Comparison of ENCODE assay signal across 34 cellular contexts in the genomic region with DNA sequence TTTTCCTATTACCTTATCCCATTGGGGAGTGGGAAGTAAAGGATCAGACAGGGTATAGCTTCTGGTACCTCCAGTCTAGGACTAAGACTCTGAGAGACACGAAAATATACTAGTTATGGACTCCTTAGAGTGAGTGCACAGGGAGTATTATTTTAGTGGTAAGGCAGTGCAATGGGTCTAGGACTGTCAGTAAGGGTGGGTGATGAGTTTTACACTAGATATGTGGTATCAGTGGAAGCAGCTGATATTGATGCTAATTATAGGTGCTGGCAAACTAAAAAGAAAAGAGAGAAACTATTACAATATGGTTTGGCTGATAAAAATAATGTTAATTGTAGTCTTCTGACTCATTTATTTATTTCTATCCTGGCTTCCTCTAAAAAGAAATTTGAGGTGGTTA.
"Had no signal": no experiment of that assay in that cellular context is flagged by ENCODE, and none has a peak within 500 bp of the region (broad histone marks: within the 10 kb centered on the region; RNA-seq: fewer than 3 reads in every experiment).

No MANE protein-coding gene starts in this region.

- H3K4me3 Mint-ChIP-seq: activated B cell treated with CpG ODN at 0.5 μM for 24 hours; activated CD8-positive, alpha-beta T cell treated with anti-CD3 and anti-CD28 coated beads for 36 hours; activated naive CD4-positive, alpha-beta T cell treated with anti-CD3 and anti-CD28 coated beads, Interleukin-2, amount 10 ng/mL, durations not matched to agents 7 days and 5 days; activated naive CD8-positive, alpha-beta T cell treated with anti-CD3 and anti-CD28 coated beads, Interleukin-2, amount 10 ng/mL, durations not matched to agents 7 days and 5 days; activated T-helper 1 cell treated with anti-CD3 and anti-CD28 coated beads, Interleukin-12 subunit alpha, Interleukin-12 subunit beta, Interleukin-2, Interleukin-4 antibody, amounts not matched to agents 30 ng/mL and 10 ng/mL and 1 ng/mL, durations not matched to agents 14 hours and 24 hours and 36 hours; brain; T-cell; T-helper 1 cell treated with Interleukin-12 subunit alpha and Interleukin-12 subunit beta and Interleukin-4 antibody, amounts not matched to agents 30 μg/mL and 1 μg/mL, for 36 hours had no signal

- H3K4me1 ChIP-seq: breast epithelium, colonic mucosa had no signal

- DNase-seq: activated B cell treated with CpG ODN at 0.5 μM for 24 hours; activated CD4-positive, alpha-beta T cell treated with anti-CD3 and anti-CD28 coated beads for 48 hours; activated CD4-positive, alpha-beta T cell treated with anti-CD3 and anti-CD28 coated beads, Interleukin-2, amount 50 U/mL, for 1 hour; activated CD4-positive, alpha-beta T cell treated with anti-CD3 and anti-CD28 coated beads, Interleukin-2, amount 50 U/mL, for 48 hours; activated CD8-positive, alpha-beta memory T cell treated with anti-CD3 and anti-CD28 coated beads for 24 hours; activated CD8-positive, alpha-beta T cell treated with anti-CD3 and anti-CD28 coated beads for 36 hours; activated gamma-delta T cell; activated naive CD4-positive, alpha-beta T cell; activated naive CD4-positive, alpha-beta T cell treated with anti-CD3 and anti-CD28 coated beads, Interleukin-2, amount 10 ng/mL, durations not matched to agents 7 days and 5 days; activated naive CD8-positive, alpha-beta T cell treated with anti-CD3 and anti-CD28 coated beads, Interleukin-2, amount 10 ng/mL, durations not matched to agents 7 days and 5 days; activated T-cell treated with anti-CD3 and anti-CD28 coated beads, Interleukin-2, amount 50 U/mL, for 48 hours; central memory CD4-positive, alpha-beta T cell; cerebellar nuclear complex; colonic mucosa; effector CD8-positive, alpha-beta T cell; foreskin fibroblast; glutamatergic neuron; heart left ventricle; T-cell; T1000; WERI-Rb-1 had no signal

- H3K4me3 ChIP-seq: ascending aorta, breast epithelium, cardiac muscle cell, colonic mucosa, heart left ventricle had no signal

- H3K9me3 ChIP-seq: ascending aorta, breast epithelium, colonic mucosa, heart left ventricle had no signal

- H3K36me3 ChIP-seq: ascending aorta, breast epithelium, cardiac muscle cell, colonic mucosa, heart left ventricle, WERI-Rb-1 had no signal

- H3K36me3 Mint-ChIP-seq: activated naive CD4-positive, alpha-beta T cell treated with anti-CD3 and anti-CD28 coated beads, Interleukin-2, amount 10 ng/mL, durations not matched to agents 7 days and 5 days; brain; T-cell had no signal

- H3K9me3 Mint-ChIP-seq: activated B cell treated with CpG ODN at 0.5 μM for 24 hours; activated CD8-positive, alpha-beta T cell treated with anti-CD3 and anti-CD28 coated beads for 36 hours; activated naive CD4-positive, alpha-beta T cell treated with anti-CD3 and anti-CD28 coated beads, Interleukin-2, amount 10 ng/mL, durations not matched to agents 7 days and 5 days; activated naive CD4-positive, alpha-beta T cell treated with anti-CD3 and anti-CD28 coated beads, Interleukin-2, amount 50 U/mL, for 72 hours; activated naive CD8-positive, alpha-beta T cell treated with anti-CD3 and anti-CD28 coated beads, Interleukin-2, amount 10 ng/mL, durations not matched to agents 7 days and 5 days; activated T-helper 1 cell treated with anti-CD3 and anti-CD28 coated beads, Interleukin-12 subunit alpha, Interleukin-12 subunit beta, Interleukin-2, Interleukin-4 antibody, amounts not matched to agents 30 ng/mL and 10 ng/mL and 1 ng/mL, durations not matched to agents 14 hours and 24 hours and 36 hours; brain; T-cell; T-helper 1 cell treated with Interleukin-12 subunit alpha and Interleukin-12 subunit beta and Interleukin-4 antibody, amounts not matched to agents 30 μg/mL and 1 μg/mL, for 36 hours had no signal

- H3K27me3 ChIP-seq: ascending aorta, breast epithelium, cardiac muscle cell, colonic mucosa, heart left ventricle had no signal

- FAIRE-seq: endometrium, endothelial cell of umbilical vein, frontal cortex had no signal

- H3K27ac ChIP-seq: ascending aorta, breast epithelium, cardiac muscle cell, colonic mucosa, epithelial cell of prostate, heart left ventricle, WERI-Rb-1 had no signal

- ATAC-seq: activated CD4-positive, CD25-positive, alpha-beta regulatory T cell treated with anti-CD3 and anti-CD28 coated beads, Interleukin-2, amount 50 U/mL, for 24 hours; activated CD8-positive, alpha-beta T cell treated with anti-CD3 and anti-CD28 coated beads for 36 hours; activated naive CD4-positive, alpha-beta T cell treated with anti-CD3 and anti-CD28 coated beads, Interleukin-2, amount 50 U/mL, for 72 hours; esophagus mucosa; T-cell had no signal

- H3K27me3 Mint-ChIP-seq: brain had no signal
